ENCODE assay signal across 13 cellular contexts in genomic region chr11:17827006-17827405, GRCh38.
DNase-seq lines count a peak whose midpoint lies in the region; ATAC-seq, FAIRE-seq and TF ChIP-seq lines count a peak whose summit lies in the region.
"Had no signal": no experiment of that assay in that cellular context is flagged by ENCODE, and none has a peak within 500 bp of the region (broad histone marks: within the 10 kb centered on the region; RNA-seq: fewer than 3 reads in every experiment).

No MANE protein-coding gene starts in this region.

- POLR2A ChIA-PET in CD4-positive, alpha-beta memory T cell (lab: Charles Lee; ENCODE audit: partially characterized antibody) = no interaction called here
- POLR2A ChIA-PET in activated CD4-positive, alpha-beta T cell treated with anti-CD3 and anti-CD28 coated beads, Interleukin-2, amount 10 ng/mL, durations not matched to agents 7 days and 5 days (lab: Charles Lee) = no interaction called here

- H3K4me1 ChIP-seq in foreskin keratinocyte (no peaks in the 10 kb centered on the region), tibial nerve (no peaks in the 10 kb centered on the region)
- no peaks in the 10 kb centered on the region for H3K4me1 ChIP-seq in CD4-positive, alpha-beta memory T cell (ENCODE audit: insufficient read depth, low read length)

- CTCF ChIA-PET in CD4-positive, alpha-beta memory T cell (lab: Charles Lee; ENCODE audit: partially characterized antibody) = interaction anchor here (1.5 kb wide), 1 partner anchor 10 kb away, joined by 3 read pairs; no protein-coding TSS in a partner anchor
- CTCF ChIA-PET in activated CD4-positive, alpha-beta T cell treated with anti-CD3 and anti-CD28 coated beads, Interleukin-2, amount 10 ng/mL, durations not matched to agents 7 days and 5 days (lab: Charles Lee) = interaction anchor here (0.6 kb wide), 1 partner anchor 16 kb away, joined by 3 read pairs; no protein-coding TSS in a partner anchor

- no peak for ATAC-seq in foreskin keratinocyte
- no peak for ATAC-seq in GM18867 (IDR thresholded peaks at IDR 0.05; ENCODE audit: unreplicated experiment)
- ATAC-seq: activated T-helper 17 cell treated with anti-CD3 and anti-CD28 coated beads, Interleukin-2, amount 50 U/mL, for 72 hours; lower lobe of right lung had no signal

- H3K36me3 ChIP-seq in tibial nerve = no peaks in the 10 kb centered on the region
- H3K36me3 ChIP-seq in CD4-positive, alpha-beta memory T cell (ENCODE audit: insufficient read depth, low read length) = no peaks in the 10 kb centered on the region
- H3K36me3 ChIP-seq: lower lobe of right lung had no signal

- no peaks in the 10 kb centered on the region for H3K27me3 Mint-ChIP-seq in HFFc6 (ENCODE audit: insufficient read depth)
- no peaks in the 10 kb centered on the region for H3K27me3 Mint-ChIP-seq in CD4-positive, alpha-beta memory T cell
- H3K27me3 Mint-ChIP-seq in activated CD4-positive, alpha-beta T cell treated with anti-CD3 and anti-CD28 coated beads, Interleukin-2, amount 10 ng/mL, durations not matched to agents 7 days and 5 days = no peaks in the 10 kb centered on the region
- H3K27me3 Mint-ChIP-seq: activated T-helper 17 cell treated with anti-CD3 and anti-CD28 coated beads, Interleukin-2, amount 50 U/mL, for 72 hours had no signal

- H3K27ac ChIP-seq in foreskin keratinocyte = no peak overlapping the region
- H3K27ac ChIP-seq in tibial nerve = no peak overlapping the region
- H3K27ac ChIP-seq in CD4-positive, alpha-beta memory T cell (ENCODE audit: low read depth, low read length) = no peak overlapping the region
- H3K27ac ChIP-seq: lower lobe of right lung, testis had no signal

- FAIRE-seq in D721Med (lab: Jason Lieb, UNC) = no peak
- FAIRE-seq: frontal cortex had no signal

- TF ChIP-seq POLR2A in tibial nerve (IDR thresholded peaks at IDR 0.05) = no peak

- peaks cover 11% of the 10 kb centered on the region for H3K4me1 Mint-ChIP-seq in HFFc6 (ENCODE audit: low read depth)
- peaks cover 0 to 5% (median 0%) of the 10 kb centered on the region in 4 donors for H3K4me1 Mint-ChIP-seq in CD4-positive, alpha-beta memory T cell
- H3K4me1 Mint-ChIP-seq in activated CD4-positive, alpha-beta T cell treated with anti-CD3 and anti-CD28 coated beads, Interleukin-2, amount 10 ng/mL, durations not matched to agents 7 days and 5 days = no peaks in the 10 kb centered on the region
- H3K4me1 Mint-ChIP-seq: activated T-helper 17 cell treated with anti-CD3 and anti-CD28 coated beads, Interleukin-2, amount 50 U/mL, for 72 hours had no signal

- intact Hi-C loops in CD4-positive, alpha-beta memory T cell (cut with micrococcal nuclease) = no loop called here

- TF ChIP-seq CTCF in D721Med (IDR thresholded peaks at IDR 0.05; ENCODE audit: insufficient read depth, missing control alignments) (peak; percentile 13), HFFc6 (IDR thresholded peaks at IDR 0.05) (peak; percentile 41), foreskin keratinocyte (conservative IDR thresholded peaks at IDR 0.05) (peak; percentile 57), tibial nerve (IDR thresholded peaks at IDR 0.05) (no peak)

- 87 to 96% methylated on average over 5 of the region's 5 CpGs for WGBS in tibial nerve, 2 donors

- no peak overlapping the region for H3K27ac Mint-ChIP-seq in HFFc6
- no peak overlapping the region for H3K27ac Mint-ChIP-seq in CD4-positive, alpha-beta memory T cell
- no peak overlapping the region for H3K27ac Mint-ChIP-seq in activated CD4-positive, alpha-beta T cell treated with anti-CD3 and anti-CD28 coated beads, Interleukin-2, amount 10 ng/mL, durations not matched to agents 7 days and 5 days
- H3K27ac Mint-ChIP-seq: activated T-helper 17 cell treated with anti-CD3 and anti-CD28 coated beads, Interleukin-2, amount 50 U/mL, for 72 hours had no signal

- H3K4me3 ChIP-seq in tibial nerve = no peak overlapping the region
- no peak overlapping the region for H3K4me3 ChIP-seq in CD4-positive, alpha-beta memory T cell (ENCODE audit: low read length in 2 of 2)
- H3K4me3 ChIP-seq: lower lobe of right lung, testis had no signal

- no peaks in the 10 kb centered on the region for H3K27me3 ChIP-seq in foreskin keratinocyte
- H3K27me3 ChIP-seq in tibial nerve = no peaks in the 10 kb centered on the region
- H3K27me3 ChIP-seq in CD4-positive, alpha-beta memory T cell (ENCODE audit: insufficient read depth, low read length) = no peaks in the 10 kb centered on the region
- H3K27me3 ChIP-seq: testis had no signal

- H3K36me3 Mint-ChIP-seq in HFFc6 (ENCODE audit: low read depth) = no peaks in the 10 kb centered on the region
- H3K36me3 Mint-ChIP-seq in CD4-positive, alpha-beta memory T cell = peaks cover 13 to 29% of the 10 kb centered on the region in 2 donors
- H3K36me3 Mint-ChIP-seq in activated CD4-positive, alpha-beta T cell treated with anti-CD3 and anti-CD28 coated beads, Interleukin-2, amount 10 ng/mL, durations not matched to agents 7 days and 5 days (ENCODE audit: low read depth) = no peaks in the 10 kb centered on the region

- no peak for DNase-seq in D721Med (ENCODE audit: insufficient read length, low spot score)
- DNase-seq in HFFc6 = no peak
- peak; percentile 9 for DNase-seq in OCI-M1 (lab: John Stamatoyannopoulos, UW)
- no peak for DNase-seq in foreskin keratinocyte
- DNase-seq in tibial nerve (ENCODE audit: low spot score in 2 of 2) = no peak
- no peak for DNase-seq in CD4-positive, alpha-beta memory T cell
- no peak for DNase-seq in activated CD4-positive, alpha-beta T cell treated with anti-CD3 and anti-CD28 coated beads, Interleukin-2, amount 10 ng/mL, durations not matched to agents 7 days and 5 days
- DNase-seq: KBM-7, lower lobe of right lung, testis had no signal

- no peak for TF ChIP-seq EP300 in tibial nerve (IDR thresholded peaks at IDR 0.05)

- no peaks in the 10 kb centered on the region for H3K9me3 Mint-ChIP-seq in HFFc6
- H3K9me3 Mint-ChIP-seq in CD4-positive, alpha-beta memory T cell = no peaks in the 10 kb centered on the region
- no peaks in the 10 kb centered on the region for H3K9me3 Mint-ChIP-seq in activated CD4-positive, alpha-beta T cell treated with anti-CD3 and anti-CD28 coated beads, Interleukin-2, amount 10 ng/mL, durations not matched to agents 7 days and 5 days
- H3K9me3 Mint-ChIP-seq: activated T-helper 17 cell treated with anti-CD3 and anti-CD28 coated beads, Interleukin-2, amount 50 U/mL, for 72 hours had no signal

- no peaks in the 10 kb centered on the region for H3K9me3 ChIP-seq in tibial nerve
- H3K9me3 ChIP-seq in CD4-positive, alpha-beta memory T cell (ENCODE audit: control insufficient read depth in 1 of 2, low read length in 2 of 2) = no peaks in the 10 kb centered on the region
- H3K9me3 ChIP-seq: lower lobe of right lung, testis had no signal

- H3K4me3 Mint-ChIP-seq in HFFc6 = no peak overlapping the region
- H3K4me3 Mint-ChIP-seq in CD4-positive, alpha-beta memory T cell = no peak overlapping the region
- H3K4me3 Mint-ChIP-seq in activated CD4-positive, alpha-beta T cell treated with anti-CD3 and anti-CD28 coated beads, Interleukin-2, amount 10 ng/mL, durations not matched to agents 7 days and 5 days = no peak overlapping the region
- H3K4me3 Mint-ChIP-seq: activated T-helper 17 cell treated with anti-CD3 and anti-CD28 coated beads, Interleukin-2, amount 50 U/mL, for 72 hours had no signal

Comparison
In these comparisons a context has a peak if more than half of its experiments do, and no peak if none do; other contexts are left out.
1. CTCF ChIP-seq: peak in D721Med (single experiment), HFFc6 (single experiment) and foreskin keratinocyte (single experiment); none in tibial nerve (0 of 5).